ENCODE assay signal across 1 cellular context in the genomic region with DNA sequence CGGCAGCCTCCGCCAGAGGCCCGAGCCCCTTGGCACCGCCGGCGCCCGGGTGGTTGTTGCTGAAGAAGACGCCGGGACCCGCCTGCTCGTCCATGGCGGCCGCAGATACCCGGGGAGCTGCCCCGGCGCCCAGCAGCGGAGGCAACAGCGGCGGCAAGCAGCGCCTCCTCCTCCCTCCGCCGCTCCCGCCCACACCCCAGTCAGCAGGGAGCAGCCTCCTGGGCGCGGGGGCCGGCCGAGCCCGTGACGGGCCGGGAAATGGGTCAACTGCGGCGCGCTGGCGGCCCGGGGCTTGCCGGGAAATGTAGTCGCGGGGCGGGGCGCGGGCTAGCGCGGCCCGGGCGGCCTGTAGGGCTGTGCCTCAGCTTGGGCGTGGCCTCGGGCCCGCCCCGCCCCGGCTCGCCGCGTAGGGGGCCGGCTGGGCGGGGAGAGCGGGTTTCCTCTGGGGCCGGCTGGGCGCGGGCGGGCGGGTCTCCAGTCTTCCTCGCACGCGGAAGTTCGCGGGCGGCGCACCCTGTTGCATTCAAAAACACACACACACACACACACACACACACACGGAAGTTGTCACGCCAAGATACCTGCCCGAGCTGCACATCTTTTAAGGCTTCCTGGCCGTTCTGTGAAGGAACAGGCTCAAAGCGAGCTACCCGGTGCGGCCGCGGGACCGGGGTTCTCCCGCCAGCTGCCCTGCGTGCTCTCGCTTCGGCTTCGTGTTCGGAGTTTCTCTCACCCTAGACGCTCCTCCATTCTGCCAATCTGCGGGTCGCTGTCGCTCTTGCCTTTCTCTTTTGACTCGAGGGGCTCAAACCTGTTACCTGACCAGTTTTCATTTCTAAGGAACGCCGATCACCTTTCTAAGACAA.
A peak's percentile ranks its signal among the peaks of the same experiment; 100 is the strongest.
TF ChIP-seq lines count a peak whose summit lies in the region.

A gene with protein sequence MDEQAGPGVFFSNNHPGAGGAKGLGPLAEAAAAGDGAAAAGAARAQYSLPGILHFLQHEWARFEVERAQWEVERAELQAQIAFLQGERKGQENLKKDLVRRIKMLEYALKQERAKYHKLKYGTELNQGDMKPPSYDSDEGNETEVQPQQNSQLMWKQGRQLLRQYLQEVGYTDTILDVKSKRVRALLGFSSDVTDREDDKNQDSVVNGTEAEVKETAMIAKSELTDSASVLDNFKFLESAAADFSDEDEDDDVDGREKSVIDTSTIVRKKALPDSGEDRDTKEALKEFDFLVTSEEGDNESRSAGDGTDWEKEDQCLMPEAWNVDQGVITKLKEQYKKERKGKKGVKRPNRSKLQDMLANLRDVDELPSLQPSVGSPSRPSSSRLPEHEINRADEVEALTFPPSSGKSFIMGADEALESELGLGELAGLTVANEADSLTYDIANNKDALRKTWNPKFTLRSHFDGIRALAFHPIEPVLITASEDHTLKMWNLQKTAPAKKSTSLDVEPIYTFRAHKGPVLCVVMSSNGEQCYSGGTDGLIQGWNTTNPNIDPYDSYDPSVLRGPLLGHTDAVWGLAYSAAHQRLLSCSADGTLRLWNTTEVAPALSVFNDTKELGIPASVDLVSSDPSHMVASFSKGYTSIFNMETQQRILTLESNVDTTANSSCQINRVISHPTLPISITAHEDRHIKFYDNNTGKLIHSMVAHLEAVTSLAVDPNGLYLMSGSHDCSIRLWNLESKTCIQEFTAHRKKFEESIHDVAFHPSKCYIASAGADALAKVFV (minus strand): TSS at position 167 of the 866 bp plus-strand sequence. CDS start 73 bp downstream, at position 94.

TF ChIP-seq in K562, 482 proteins besides CTCF, POLR2A, EP300 and RAD21 (continued from another document and continues in another):
- TF ChIP-seq MAFF (IDR thresholded peaks at IDR 0.05; ENCODE audit: low read length) (no peak), SIRT6 (IDR thresholded peaks at IDR 0.05; ENCODE audit: low read depth, low read length) (no peak), ZNF354B (CRISPR knock-in tag; IDR thresholded peaks at IDR 0.05) (no peak), TCF7 (IDR thresholded peaks at IDR 0.05; ENCODE audit: borderline replicate concordance) (no peak), TARDBP (IDR thresholded peaks at IDR 0.05) (peak; percentile 29; the same call in 1 of the 2 replicates), ZNF121 (CRISPR knock-in tag; conservative IDR thresholded peaks at IDR 0.05) (no peak), CBFA2T2 (conservative IDR thresholded peaks at IDR 0.05) (no peak), MXI1 (IDR thresholded peaks at IDR 0.05; ENCODE audit: low read depth, low read length) (no peak), CAMTA2 (CRISPR knock-in tag; conservative IDR thresholded peaks at IDR 0.05) (no peak), ZNF124 (CRISPR knock-in tag; IDR thresholded peaks at IDR 0.05) (no peak), ZNF551 (CRISPR knock-in tag; IDR thresholded peaks at IDR 0.05) (no peak), ZNF274 (IDR thresholded peaks at IDR 0.05; ENCODE audit: borderline replicate concordance, low read depth, low read length) (no peak), ZNF584 (CRISPR knock-in tag; IDR thresholded peaks at IDR 0.05; ENCODE audit: low read depth) (no peak), ZFP1 (CRISPR knock-in tag; IDR thresholded peaks at IDR 0.05) (no peak), ZFP30 (CRISPR knock-in tag; IDR thresholded peaks at IDR 0.05; ENCODE audit: borderline replicate concordance) (no peak), ARHGAP35 (IDR thresholded peaks at IDR 0.05; ENCODE audit: partially characterized antibody) (no peak), ZNF12 (CRISPR knock-in tag; IDR thresholded peaks at IDR 0.05) (peak; percentile 28; the same call in 1 of the 2 replicates), NUFIP1 (IDR thresholded peaks at IDR 0.05; ENCODE audit: partially characterized antibody) (no peak), DPF2 (IDR thresholded peaks at IDR 0.05) (peak; percentile 46; the same call in 1 of the 2 replicates), RHOXF2B (CRISPR knock-in tag; conservative IDR thresholded peaks at IDR 0.05) (no peak), ZNF217 (CRISPR knock-in tag; IDR thresholded peaks at IDR 0.05) (no peak), MTA1 (IDR thresholded peaks at IDR 0.05; ENCODE audit: borderline replicate concordance) (peak; percentile 50; the same call in 1 of the 2 replicates), SAFB2 (IDR thresholded peaks at IDR 0.05; ENCODE audit: borderline replicate concordance, low read depth, low read length, severe bottlenecking) (no peak), ZNF644 (tag; IDR thresholded peaks at IDR 0.05; ENCODE audit: low read depth) (peak; percentile 73; the same call in 1 of the 2 replicates), RBFOX2 (IDR thresholded peaks at IDR 0.05; ENCODE audit: low read depth, low read length) (peak; percentile 90), PCBP1 (IDR thresholded peaks at IDR 0.05; ENCODE audit: low read depth, low read length, poor library complexity, severe bottlenecking) (no peak), ZNF282 (CRISPR knock-in tag; IDR thresholded peaks at IDR 0.05) (no peak), CBFB (CRISPR knock-in tag; IDR thresholded peaks at IDR 0.05) (0 out of 2 replicates have a peak, but pooled peaks have one; percentile 18), ZNF707 (CRISPR knock-in tag; conservative IDR thresholded peaks at IDR 0.05) (0 out of 2 replicates have a peak, but pooled peaks have one; percentile 21)
- TF ChIP-seq, protein P1, sequence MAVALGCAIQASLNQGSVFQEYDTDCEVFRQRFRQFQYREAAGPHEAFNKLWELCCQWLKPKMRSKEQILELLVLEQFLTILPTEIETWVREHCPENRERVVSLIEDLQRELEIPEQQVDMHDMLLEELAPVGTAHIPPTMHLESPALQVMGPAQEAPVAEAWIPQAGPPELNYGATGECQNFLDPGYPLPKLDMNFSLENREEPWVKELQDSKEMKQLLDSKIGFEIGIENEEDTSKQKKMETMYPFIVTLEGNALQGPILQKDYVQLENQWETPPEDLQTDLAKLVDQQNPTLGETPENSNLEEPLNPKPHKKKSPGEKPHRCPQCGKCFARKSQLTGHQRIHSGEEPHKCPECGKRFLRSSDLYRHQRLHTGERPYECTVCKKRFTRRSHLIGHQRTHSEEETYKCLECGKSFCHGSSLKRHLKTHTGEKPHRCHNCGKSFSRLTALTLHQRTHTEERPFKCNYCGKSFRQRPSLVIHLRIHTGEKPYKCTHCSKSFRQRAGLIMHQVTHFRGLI (CRISPR knock-in tag; IDR thresholded peaks at IDR 0.05): no peak
- TF ChIP-seq, protein P2, sequence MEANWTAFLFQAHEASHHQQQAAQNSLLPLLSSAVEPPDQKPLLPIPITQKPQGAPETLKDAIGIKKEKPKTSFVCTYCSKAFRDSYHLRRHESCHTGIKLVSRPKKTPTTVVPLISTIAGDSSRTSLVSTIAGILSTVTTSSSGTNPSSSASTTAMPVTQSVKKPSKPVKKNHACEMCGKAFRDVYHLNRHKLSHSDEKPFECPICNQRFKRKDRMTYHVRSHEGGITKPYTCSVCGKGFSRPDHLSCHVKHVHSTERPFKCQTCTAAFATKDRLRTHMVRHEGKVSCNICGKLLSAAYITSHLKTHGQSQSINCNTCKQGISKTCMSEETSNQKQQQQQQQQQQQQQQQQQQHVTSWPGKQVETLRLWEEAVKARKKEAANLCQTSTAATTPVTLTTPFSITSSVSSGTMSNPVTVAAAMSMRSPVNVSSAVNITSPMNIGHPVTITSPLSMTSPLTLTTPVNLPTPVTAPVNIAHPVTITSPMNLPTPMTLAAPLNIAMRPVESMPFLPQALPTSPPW (CRISPR knock-in tag; IDR thresholded peaks at IDR 0.05): peak; percentile 94
- TF ChIP-seq, protein P3, sequence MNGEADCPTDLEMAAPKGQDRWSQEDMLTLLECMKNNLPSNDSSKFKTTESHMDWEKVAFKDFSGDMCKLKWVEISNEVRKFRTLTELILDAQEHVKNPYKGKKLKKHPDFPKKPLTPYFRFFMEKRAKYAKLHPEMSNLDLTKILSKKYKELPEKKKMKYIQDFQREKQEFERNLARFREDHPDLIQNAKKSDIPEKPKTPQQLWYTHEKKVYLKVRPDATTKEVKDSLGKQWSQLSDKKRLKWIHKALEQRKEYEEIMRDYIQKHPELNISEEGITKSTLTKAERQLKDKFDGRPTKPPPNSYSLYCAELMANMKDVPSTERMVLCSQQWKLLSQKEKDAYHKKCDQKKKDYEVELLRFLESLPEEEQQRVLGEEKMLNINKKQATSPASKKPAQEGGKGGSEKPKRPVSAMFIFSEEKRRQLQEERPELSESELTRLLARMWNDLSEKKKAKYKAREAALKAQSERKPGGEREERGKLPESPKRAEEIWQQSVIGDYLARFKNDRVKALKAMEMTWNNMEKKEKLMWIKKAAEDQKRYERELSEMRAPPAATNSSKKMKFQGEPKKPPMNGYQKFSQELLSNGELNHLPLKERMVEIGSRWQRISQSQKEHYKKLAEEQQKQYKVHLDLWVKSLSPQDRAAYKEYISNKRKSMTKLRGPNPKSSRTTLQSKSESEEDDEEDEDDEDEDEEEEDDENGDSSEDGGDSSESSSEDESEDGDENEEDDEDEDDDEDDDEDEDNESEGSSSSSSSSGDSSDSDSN (IDR thresholded peaks at IDR 0.05; ENCODE audit: borderline replicate concordance in 1 of 2, low read depth in 2 of 2, low read length in 2 of 2): peak in 1 of 2 experiments; percentile 57; a peak in 2 of 4 replicates
- TF ChIP-seq, protein P4, sequence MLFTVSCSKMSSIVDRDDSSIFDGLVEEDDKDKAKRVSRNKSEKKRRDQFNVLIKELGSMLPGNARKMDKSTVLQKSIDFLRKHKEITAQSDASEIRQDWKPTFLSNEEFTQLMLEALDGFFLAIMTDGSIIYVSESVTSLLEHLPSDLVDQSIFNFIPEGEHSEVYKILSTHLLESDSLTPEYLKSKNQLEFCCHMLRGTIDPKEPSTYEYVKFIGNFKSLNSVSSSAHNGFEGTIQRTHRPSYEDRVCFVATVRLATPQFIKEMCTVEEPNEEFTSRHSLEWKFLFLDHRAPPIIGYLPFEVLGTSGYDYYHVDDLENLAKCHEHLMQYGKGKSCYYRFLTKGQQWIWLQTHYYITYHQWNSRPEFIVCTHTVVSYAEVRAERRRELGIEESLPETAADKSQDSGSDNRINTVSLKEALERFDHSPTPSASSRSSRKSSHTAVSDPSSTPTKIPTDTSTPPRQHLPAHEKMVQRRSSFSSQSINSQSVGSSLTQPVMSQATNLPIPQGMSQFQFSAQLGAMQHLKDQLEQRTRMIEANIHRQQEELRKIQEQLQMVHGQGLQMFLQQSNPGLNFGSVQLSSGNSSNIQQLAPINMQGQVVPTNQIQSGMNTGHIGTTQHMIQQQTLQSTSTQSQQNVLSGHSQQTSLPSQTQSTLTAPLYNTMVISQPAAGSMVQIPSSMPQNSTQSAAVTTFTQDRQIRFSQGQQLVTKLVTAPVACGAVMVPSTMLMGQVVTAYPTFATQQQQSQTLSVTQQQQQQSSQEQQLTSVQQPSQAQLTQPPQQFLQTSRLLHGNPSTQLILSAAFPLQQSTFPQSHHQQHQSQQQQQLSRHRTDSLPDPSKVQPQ (CRISPR knock-in tag; IDR thresholded peaks at IDR 0.05; ENCODE audit: borderline replicate concordance): no peak
- TF ChIP-seq, protein P5, sequence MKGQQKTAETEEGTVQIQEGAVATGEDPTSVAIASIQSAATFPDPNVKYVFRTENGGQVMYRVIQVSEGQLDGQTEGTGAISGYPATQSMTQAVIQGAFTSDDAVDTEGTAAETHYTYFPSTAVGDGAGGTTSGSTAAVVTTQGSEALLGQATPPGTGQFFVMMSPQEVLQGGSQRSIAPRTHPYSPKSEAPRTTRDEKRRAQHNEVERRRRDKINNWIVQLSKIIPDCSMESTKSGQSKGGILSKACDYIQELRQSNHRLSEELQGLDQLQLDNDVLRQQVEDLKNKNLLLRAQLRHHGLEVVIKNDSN (CRISPR knock-in tag; IDR thresholded peaks at IDR 0.05): no peak
- TF ChIP-seq, protein P6, sequence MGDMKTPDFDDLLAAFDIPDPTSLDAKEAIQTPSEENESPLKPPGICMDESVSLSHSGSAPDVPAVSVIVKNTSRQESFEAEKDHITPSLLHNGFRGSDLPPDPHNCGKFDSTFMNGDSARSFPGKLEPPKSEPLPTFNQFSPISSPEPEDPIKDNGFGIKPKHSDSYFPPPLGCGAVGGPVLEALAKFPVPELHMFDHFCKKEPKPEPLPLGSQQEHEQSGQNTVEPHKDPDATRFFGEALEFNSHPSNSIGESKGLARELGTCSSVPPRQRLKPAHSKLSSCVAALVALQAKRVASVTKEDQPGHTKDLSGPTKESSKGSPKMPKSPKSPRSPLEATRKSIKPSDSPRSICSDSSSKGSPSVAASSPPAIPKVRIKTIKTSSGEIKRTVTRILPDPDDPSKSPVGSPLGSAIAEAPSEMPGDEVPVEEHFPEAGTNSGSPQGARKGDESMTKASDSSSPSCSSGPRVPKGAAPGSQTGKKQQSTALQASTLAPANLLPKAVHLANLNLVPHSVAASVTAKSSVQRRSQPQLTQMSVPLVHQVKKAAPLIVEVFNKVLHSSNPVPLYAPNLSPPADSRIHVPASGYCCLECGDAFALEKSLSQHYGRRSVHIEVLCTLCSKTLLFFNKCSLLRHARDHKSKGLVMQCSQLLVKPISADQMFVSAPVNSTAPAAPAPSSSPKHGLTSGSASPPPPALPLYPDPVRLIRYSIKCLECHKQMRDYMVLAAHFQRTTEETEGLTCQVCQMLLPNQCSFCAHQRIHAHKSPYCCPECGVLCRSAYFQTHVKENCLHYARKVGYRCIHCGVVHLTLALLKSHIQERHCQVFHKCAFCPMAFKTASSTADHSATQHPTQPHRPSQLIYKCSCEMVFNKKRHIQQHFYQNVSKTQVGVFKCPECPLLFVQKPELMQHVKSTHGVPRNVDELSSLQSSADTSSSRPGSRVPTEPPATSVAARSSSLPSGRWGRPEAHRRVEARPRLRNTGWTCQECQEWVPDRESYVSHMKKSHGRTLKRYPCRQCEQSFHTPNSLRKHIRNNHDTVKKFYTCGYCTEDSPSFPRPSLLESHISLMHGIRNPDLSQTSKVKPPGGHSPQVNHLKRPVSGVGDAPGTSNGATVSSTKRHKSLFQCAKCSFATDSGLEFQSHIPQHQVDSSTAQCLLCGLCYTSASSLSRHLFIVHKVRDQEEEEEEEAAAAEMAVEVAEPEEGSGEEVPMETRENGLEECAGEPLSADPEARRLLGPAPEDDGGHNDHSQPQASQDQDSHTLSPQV (IDR thresholded peaks at IDR 0.05): no peak; the same call in none of the 2 replicates
- TF ChIP-seq, protein P7, sequence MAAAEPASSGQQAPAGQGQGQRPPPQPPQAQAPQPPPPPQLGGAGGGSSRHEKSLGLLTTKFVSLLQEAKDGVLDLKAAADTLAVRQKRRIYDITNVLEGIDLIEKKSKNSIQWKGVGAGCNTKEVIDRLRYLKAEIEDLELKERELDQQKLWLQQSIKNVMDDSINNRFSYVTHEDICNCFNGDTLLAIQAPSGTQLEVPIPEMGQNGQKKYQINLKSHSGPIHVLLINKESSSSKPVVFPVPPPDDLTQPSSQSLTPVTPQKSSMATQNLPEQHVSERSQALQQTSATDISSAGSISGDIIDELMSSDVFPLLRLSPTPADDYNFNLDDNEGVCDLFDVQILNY (CRISPR knock-in tag; IDR thresholded peaks at IDR 0.05): no peak
- TF ChIP-seq, protein P8, sequence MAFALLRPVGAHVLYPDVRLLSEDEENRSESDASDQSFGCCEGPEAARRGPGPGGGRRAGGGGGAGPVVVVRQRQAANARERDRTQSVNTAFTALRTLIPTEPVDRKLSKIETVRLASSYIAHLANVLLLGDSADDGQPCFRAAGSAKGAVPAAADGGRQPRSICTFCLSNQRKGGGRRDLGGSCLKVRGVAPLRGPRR (CRISPR knock-in tag; IDR thresholded peaks at IDR 0.05): no peak
